Comparison of ENCODE assay signal across 12 cellular contexts in the genomic region with DNA sequence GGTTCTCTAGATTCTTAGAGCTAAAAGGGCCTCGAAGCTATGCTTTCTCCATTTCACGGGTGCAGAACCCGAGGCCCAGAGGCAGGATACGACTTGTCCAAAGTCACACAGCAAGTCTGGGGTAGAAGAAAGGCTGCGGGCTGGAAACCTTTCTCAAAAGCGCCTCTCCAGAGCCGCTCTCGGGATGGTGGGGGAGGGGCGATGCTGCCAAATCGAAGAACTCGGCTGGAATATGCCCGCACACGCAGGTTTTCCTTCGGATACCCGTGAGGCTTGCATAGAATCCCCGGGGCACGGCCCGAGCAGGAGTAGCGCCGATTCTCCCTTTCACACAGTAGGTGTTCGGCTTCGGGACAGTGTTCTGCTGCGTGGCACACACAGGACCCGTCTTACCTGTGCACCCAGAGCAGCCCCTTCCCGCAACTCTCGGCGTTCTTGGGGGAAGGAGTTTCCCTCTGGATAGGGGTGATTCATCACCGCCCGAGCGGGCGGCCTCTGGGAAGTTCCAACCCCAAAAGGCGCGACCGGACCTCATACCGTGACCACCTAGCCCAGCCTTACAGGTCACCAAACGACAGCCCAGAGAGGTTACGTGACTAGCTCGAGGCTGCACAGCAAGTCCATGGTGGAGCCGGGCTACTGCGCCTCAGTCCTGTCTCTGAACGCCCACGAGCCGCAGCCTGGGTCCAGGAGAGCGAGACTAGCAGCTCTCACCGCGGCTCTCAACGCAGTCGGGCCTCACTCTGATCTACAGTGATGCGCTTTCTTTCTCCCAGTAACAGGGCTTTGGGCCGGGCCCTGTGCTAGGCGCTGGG. TPM values are rescaled to one million over a fixed set of nuclear protein-coding genes. Genes with fewer than 3 reads are reported as not detected.
DNase-seq lines count a peak whose midpoint lies in the region; ATAC-seq and TF ChIP-seq lines count a peak whose summit lies in the region.
"Had no signal": no experiment of that assay in that cellular context is flagged by ENCODE, and none has a peak within 500 bp of the region (broad histone marks: within the 10 kb centered on the region; RNA-seq: fewer than 3 reads in every experiment).

No MANE protein-coding gene starts in this region.

- H3K36me3 Mint-ChIP-seq in activated naive CD8-positive, alpha-beta T cell treated with anti-CD3 and anti-CD28 coated beads, Interleukin-2, amount 50 U/mL, for 24 hours (ENCODE audit: low read depth) = no peaks in the 10 kb centered on the region
- no peaks in the 10 kb centered on the region for H3K36me3 Mint-ChIP-seq in neural progenitor cell
- H3K36me3 Mint-ChIP-seq in activated CD4-positive, alpha-beta T cell treated with anti-CD3 and anti-CD28 coated beads, Interleukin-2, amount 10 ng/mL, durations not matched to agents 7 days and 5 days (ENCODE audit: low read depth) = peaks cover 5% of the 10 kb centered on the region
- H3K36me3 Mint-ChIP-seq in mesothelial cell of epicardium = peaks cover 3% of the 10 kb centered on the region

- H3K9me3 Mint-ChIP-seq in activated naive CD8-positive, alpha-beta T cell treated with anti-CD3 and anti-CD28 coated beads, Interleukin-2, amount 50 U/mL, for 24 hours = no peaks in the 10 kb centered on the region
- H3K9me3 Mint-ChIP-seq in neural progenitor cell = no peaks in the 10 kb centered on the region
- no peaks in the 10 kb centered on the region for H3K9me3 Mint-ChIP-seq in activated CD4-positive, alpha-beta T cell treated with anti-CD3 and anti-CD28 coated beads, Interleukin-2, amount 10 ng/mL, durations not matched to agents 7 days and 5 days
- H3K9me3 Mint-ChIP-seq in mesothelial cell of epicardium = no peaks in the 10 kb centered on the region

- WGBS in right cardiac atrium = 3% methylated on average over 51 of the region's 51 CpGs

- H3K4me2 ChIP-seq in neural progenitor cell = peak overlapping the region; percentile 77

- TF ChIP-seq CTCF in GM10248 (IDR thresholded peaks at IDR 0.05; ENCODE audit: control extremely low read depth, extremely low read depth, low read depth, missing control alignments) = no peak
- TF ChIP-seq CTCF in neural progenitor cell (IDR thresholded peaks at IDR 0.05) = no peak
- TF ChIP-seq CTCF in mesothelial cell of epicardium (IDR thresholded peaks at IDR 0.05; ENCODE audit: unreplicated experiment) = no peak

- H3K9me3 ChIP-seq in neural progenitor cell (ENCODE audit: low read depth) (no peaks in the 10 kb centered on the region), right cardiac atrium (ENCODE audit: control insufficient read depth, low read length) (no peaks in the 10 kb centered on the region)
- H3K9me3 ChIP-seq: ovary had no signal

- H3K27ac ChIP-seq in neural progenitor cell (no peak overlapping the region), right cardiac atrium (ENCODE audit: low read length) (no peak overlapping the region)
- H3K27ac ChIP-seq: ovary had no signal

- peaks cover 49% of the 10 kb centered on the region for H3F3A ChIP-seq in neural progenitor cell (ENCODE audit: low read depth)

- H3K27me3 ChIP-seq in H7 (ENCODE audit: control insufficient read depth, insufficient read depth, low read length) (peaks cover 97% of the 10 kb centered on the region), neural progenitor cell (peaks cover 100% of the 10 kb centered on the region), right cardiac atrium (ENCODE audit: control insufficient read depth, insufficient read depth) (no peaks in the 10 kb centered on the region)

- H3K79me2 ChIP-seq in neural progenitor cell (ENCODE audit: low read depth) = no peaks in the 10 kb centered on the region

- H3K9ac ChIP-seq in neural progenitor cell = no peak overlapping the region

- peak; percentile 40 for DNase-seq in GM10248 (ENCODE audit: extremely low spot score)
- DNase-seq in H7 = peak; percentile 70
- DNase-seq in activated naive CD8-positive, alpha-beta T cell treated with anti-CD3 and anti-CD28 coated beads, Interleukin-2, amount 50 U/mL, for 24 hours = no peak
- peak; percentile 57 for DNase-seq in neural progenitor cell (ENCODE audit: low spot score)
- no peak for DNase-seq in right cardiac atrium
- DNase-seq in activated CD4-positive, alpha-beta T cell treated with anti-CD3 and anti-CD28 coated beads, Interleukin-2, amount 10 ng/mL, durations not matched to agents 7 days and 5 days = no peak
- DNase-seq in mesothelial cell of epicardium (ENCODE audit: low spot score in 2 of 2, unreplicated experiment in 2 of 2) = no peak
- no peak for DNase-seq in D341Med (ENCODE audit: low spot score)
- DNase-seq: activated effector memory CD4-positive, alpha-beta T cell treated with anti-CD3 and anti-CD28 coated beads, Interleukin-2, amount 50 U/mL, for 16 hours; effector CD4-positive, alpha-beta T cell; ovary; T-helper 9 cell had no signal

- ATAC-seq in activated naive CD8-positive, alpha-beta T cell treated with anti-CD3 and anti-CD28 coated beads, Interleukin-2, amount 50 U/mL, for 24 hours = no peak
- no peak for ATAC-seq in right cardiac atrium

- H3K4me1 Mint-ChIP-seq in activated naive CD8-positive, alpha-beta T cell treated with anti-CD3 and anti-CD28 coated beads, Interleukin-2, amount 50 U/mL, for 24 hours = peaks cover 46% of the 10 kb centered on the region
- H3K4me1 Mint-ChIP-seq in neural progenitor cell (peaks cover 59% of the 10 kb centered on the region), mesothelial cell of epicardium (peaks cover 12% of the 10 kb centered on the region)
- H3K4me1 Mint-ChIP-seq in activated CD4-positive, alpha-beta T cell treated with anti-CD3 and anti-CD28 coated beads, Interleukin-2, amount 10 ng/mL, durations not matched to agents 7 days and 5 days = peaks cover 44% of the 10 kb centered on the region

- peaks cover 89% of the 10 kb centered on the region for H3K27me3 Mint-ChIP-seq in activated naive CD8-positive, alpha-beta T cell treated with anti-CD3 and anti-CD28 coated beads, Interleukin-2, amount 50 U/mL, for 24 hours
- H3K27me3 Mint-ChIP-seq in neural progenitor cell (ENCODE audit: insufficient read depth, low read depth) (peaks cover 70% of the 10 kb centered on the region), mesothelial cell of epicardium (ENCODE audit: low read depth) (peaks cover 97% of the 10 kb centered on the region)
- H3K27me3 Mint-ChIP-seq in activated CD4-positive, alpha-beta T cell treated with anti-CD3 and anti-CD28 coated beads, Interleukin-2, amount 10 ng/mL, durations not matched to agents 7 days and 5 days = peaks cover 92% of the 10 kb centered on the region

- CTCF ChIA-PET in GM10248 (lab: Yijun Ruan, JAX) = interaction anchor here (0.9 to 2.5 kb wide), 5 partner anchors 31 to 300 kb away, joined by 3 to 8 read pairs (median 3); no protein-coding TSS in a partner anchor
- CTCF ChIA-PET in activated CD4-positive, alpha-beta T cell treated with anti-CD3 and anti-CD28 coated beads, Interleukin-2, amount 10 ng/mL, durations not matched to agents 7 days and 5 days (lab: Charles Lee) = no interaction called here

- H4K20me1 ChIP-seq in neural progenitor cell (ENCODE audit: low read depth) = peaks cover 84% of the 10 kb centered on the region

- H2AFZ ChIP-seq in neural progenitor cell (replicated peaks) = peak overlapping the region; percentile 52

- H3K36me3 ChIP-seq in H7 (replicated peaks; ENCODE audit: control insufficient read depth, insufficient read depth, low read length) (no peaks in the 10 kb centered on the region), neural progenitor cell (no peaks in the 10 kb centered on the region)
- H3K36me3 ChIP-seq: ovary had no signal

- no peak overlapping the region for H3K27ac Mint-ChIP-seq in activated naive CD8-positive, alpha-beta T cell treated with anti-CD3 and anti-CD28 coated beads, Interleukin-2, amount 50 U/mL, for 24 hours
- H3K27ac Mint-ChIP-seq in neural progenitor cell = peak overlapping the region; percentile 8
- no peak overlapping the region for H3K27ac Mint-ChIP-seq in activated CD4-positive, alpha-beta T cell treated with anti-CD3 and anti-CD28 coated beads, Interleukin-2, amount 10 ng/mL, durations not matched to agents 7 days and 5 days
- H3K27ac Mint-ChIP-seq in mesothelial cell of epicardium = no peak overlapping the region

- POLR2A ChIA-PET in GM10248 (lab: Yijun Ruan, JAX) = interaction anchor here (0.6 to 0.9 kb wide), 2 partner anchors 91 to 100 kb away, joined by 5 to 14 read pairs; no protein-coding TSS in a partner anchor
- POLR2A ChIA-PET in activated CD4-positive, alpha-beta T cell treated with anti-CD3 and anti-CD28 coated beads, Interleukin-2, amount 10 ng/mL, durations not matched to agents 7 days and 5 days (lab: Charles Lee) = no interaction called here

- intact Hi-C loops in right cardiac atrium (cut with DNase I) = no loop called here

- H3K4me3 ChIP-seq in H7 (ENCODE audit: insufficient read depth, low read depth, low read length) (peak overlapping the region; percentile 41), neural progenitor cell (peak overlapping the region; percentile 44), right cardiac atrium (ENCODE audit: low read length) (no peak overlapping the region)
- H3K4me3 ChIP-seq: ovary had no signal

- peak overlapping the region; percentile 60 for H3K4me3 Mint-ChIP-seq in activated naive CD8-positive, alpha-beta T cell treated with anti-CD3 and anti-CD28 coated beads, Interleukin-2, amount 50 U/mL, for 24 hours
- H3K4me3 Mint-ChIP-seq in neural progenitor cell = peak overlapping the region; percentile 78
- no peak overlapping the region for H3K4me3 Mint-ChIP-seq in activated CD4-positive, alpha-beta T cell treated with anti-CD3 and anti-CD28 coated beads, Interleukin-2, amount 10 ng/mL, durations not matched to agents 7 days and 5 days
- no peak overlapping the region for H3K4me3 Mint-ChIP-seq in mesothelial cell of epicardium

- H3K4me1 ChIP-seq in neural progenitor cell (peaks cover 52% of the 10 kb centered on the region), right cardiac atrium (ENCODE audit: control insufficient read depth, insufficient read depth, low read length) (no peaks in the 10 kb centered on the region)

RNA-seq across cellular contexts. Expression of a gene that starts 4.1 kb away (rescaled TPM):
- total RNA-seq in H7 (2014; rRNA removed; shearing (Covaris generic)) = 1.7 and 4.7 TPM in 2 replicates
- total RNA-seq in neural progenitor cell (ENCODE audit: low replicate concordance) = 0.06 TPM in 1 of 2 replicates, not detected in the other
- total RNA-seq in right cardiac atrium = under 1 TPM in 1 of 4 donors, not detected in 3; 0.03 TPM
- polyA plus RNA-seq in right cardiac atrium = not detected
- total RNA-seq in activated CD4-positive, alpha-beta T cell treated with anti-CD3 and anti-CD28 coated beads, Interleukin-2, amount 10 ng/mL, durations not matched to agents 7 days and 5 days = under 1 TPM; 0.10 to 0.12 TPM
- total RNA-seq in mesothelial cell of epicardium = not detected in 3 replicates

Comparison
In these comparisons a context has a peak if more than half of its experiments do, and no peak if none do; other contexts are left out.
1. DNase-seq: peak in GM10248 (single experiment), H7 (single experiment) and neural progenitor cell (single experiment); none in activated naive CD8-positive, alpha-beta T cell treated with anti-CD3 and anti-CD28 coated beads, Interleukin-2, amount 50 U/mL, for 24 hours (single experiment), right cardiac atrium (0 of 3), activated CD4-positive, alpha-beta T cell treated with anti-CD3 and anti-CD28 coated beads, Interleukin-2, amount 10 ng/mL, durations not matched to agents 7 days and 5 days (single experiment), mesothelial cell of epicardium (0 of 2) and D341Med (single experiment).
2. H3K4me3 Mint-ChIP-seq: peak in activated naive CD8-positive, alpha-beta T cell treated with anti-CD3 and anti-CD28 coated beads, Interleukin-2, amount 50 U/mL, for 24 hours (single experiment) and neural progenitor cell (single experiment); none in activated CD4-positive, alpha-beta T cell treated with anti-CD3 and anti-CD28 coated beads, Interleukin-2, amount 10 ng/mL, durations not matched to agents 7 days and 5 days (single experiment) and mesothelial cell of epicardium (single experiment).